ENCODE assay signal across 1 cellular context in the genomic region with DNA sequence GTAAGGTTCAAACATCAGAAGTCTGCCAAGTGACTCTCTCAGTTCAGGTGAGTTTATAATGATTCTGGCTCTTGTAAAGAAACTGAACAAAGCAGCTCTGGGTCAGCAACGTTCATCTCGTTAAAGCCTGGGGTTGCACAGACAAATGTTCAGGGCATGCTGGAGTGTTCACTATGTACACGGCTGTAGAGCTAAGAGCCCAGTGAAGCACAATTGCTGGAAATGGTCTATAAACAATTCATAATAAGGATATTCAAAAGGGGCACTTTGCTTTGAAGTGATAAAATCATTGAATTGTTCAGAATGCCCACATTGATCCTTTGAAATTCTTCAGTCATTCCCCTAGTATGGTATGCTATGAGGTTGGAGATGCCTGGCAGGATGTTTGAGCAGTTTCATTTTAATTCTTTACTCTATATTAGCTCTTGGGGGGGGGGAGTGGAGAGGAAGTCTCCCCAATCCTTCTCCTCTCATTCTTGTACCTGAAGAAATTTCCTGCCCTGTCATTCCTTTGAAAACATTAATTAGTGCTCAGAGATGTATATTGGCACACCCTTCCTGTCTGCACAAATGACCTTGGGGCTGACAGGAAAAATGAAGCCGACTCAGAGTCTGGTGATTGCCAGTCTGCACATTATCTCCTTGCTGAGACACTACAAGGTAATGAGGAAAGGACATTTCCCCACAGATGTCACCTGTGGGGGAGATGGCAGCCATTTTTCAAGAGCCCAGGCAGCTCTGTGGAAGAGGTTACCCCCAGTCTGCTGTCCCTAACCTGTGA.
TF ChIP-seq lines count a peak whose summit lies in the region.

No MANE protein-coding gene starts in this region.

TF ChIP-seq in HEK293, 187 proteins besides CTCF, POLR2A, EP300 and RAD21 (continued from another document):
- TF ChIP-seq, protein P1, sequence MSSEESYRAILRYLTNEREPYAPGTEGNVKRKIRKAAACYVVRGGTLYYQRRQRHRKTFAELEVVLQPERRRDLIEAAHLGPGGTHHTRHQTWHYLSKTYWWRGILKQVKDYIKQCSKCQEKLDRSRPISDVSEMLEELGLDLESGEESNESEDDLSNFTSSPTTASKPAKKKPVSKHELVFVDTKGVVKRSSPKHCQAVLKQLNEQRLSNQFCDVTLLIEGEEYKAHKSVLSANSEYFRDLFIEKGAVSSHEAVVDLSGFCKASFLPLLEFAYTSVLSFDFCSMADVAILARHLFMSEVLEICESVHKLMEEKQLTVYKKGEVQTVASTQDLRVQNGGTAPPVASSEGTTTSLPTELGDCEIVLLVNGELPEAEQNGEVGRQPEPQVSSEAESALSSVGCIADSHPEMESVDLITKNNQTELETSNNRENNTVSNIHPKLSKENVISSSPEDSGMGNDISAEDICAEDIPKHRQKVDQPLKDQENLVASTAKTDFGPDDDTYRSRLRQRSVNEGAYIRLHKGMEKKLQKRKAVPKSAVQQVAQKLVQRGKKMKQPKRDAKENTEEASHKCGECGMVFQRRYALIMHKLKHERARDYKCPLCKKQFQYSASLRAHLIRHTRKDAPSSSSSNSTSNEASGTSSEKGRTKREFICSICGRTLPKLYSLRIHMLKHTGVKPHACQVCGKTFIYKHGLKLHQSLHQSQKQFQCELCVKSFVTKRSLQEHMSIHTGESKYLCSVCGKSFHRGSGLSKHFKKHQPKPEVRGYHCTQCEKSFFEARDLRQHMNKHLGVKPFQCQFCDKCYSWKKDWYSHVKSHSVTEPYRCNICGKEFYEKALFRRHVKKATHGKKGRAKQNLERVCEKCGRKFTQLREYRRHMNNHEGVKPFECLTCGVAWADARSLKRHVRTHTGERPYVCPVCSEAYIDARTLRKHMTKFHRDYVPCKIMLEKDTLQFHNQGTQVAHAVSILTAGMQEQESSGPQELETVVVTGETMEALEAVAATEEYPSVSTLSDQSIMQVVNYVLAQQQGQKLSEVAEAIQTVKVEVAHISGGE (tag by site-specific recombination; conservative IDR thresholded peaks at IDR 0.05; ENCODE audit: low read depth) = no peak
- no peak for TF ChIP-seq ZNF571 (tag by site-specific recombination; IDR thresholded peaks at IDR 0.05)
